Comparison of ENCODE assay signal across 18 cellular contexts in the genomic region with DNA sequence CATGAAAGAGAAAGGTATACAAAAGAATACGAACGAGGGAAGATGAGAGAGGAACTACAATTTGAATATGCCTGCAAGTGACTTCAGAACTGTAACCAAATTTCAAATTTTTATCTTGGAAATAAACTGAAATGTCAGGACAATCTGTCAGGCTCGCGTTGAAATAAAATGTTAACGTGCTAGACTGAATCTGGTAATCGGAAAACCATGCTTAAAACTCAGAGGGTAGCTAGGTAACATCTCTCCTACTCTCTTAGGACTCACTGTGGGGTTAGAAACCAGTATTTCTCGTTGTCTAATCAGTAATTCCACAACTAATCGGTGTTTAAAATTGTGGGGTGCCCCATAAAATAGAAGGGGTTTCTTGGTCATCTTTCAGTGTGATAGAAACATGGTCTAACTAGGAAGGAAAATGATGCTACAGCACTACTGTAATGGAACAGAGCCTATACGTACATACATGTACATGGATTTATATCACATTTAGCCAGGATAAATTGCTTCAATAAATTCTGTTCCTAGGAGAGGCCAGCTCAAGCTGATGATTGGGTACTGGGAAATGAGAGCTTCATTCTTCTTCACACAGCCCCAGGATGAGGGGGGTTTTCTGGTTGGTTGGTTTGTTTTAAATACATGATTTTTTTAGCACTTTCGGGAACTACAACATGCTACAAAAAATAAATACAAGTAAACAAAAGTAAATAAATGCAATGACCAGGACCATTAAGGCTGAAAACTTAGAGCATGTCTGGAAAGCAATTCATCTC. TPM values are rescaled to one million over a fixed set of nuclear protein-coding genes. Genes with fewer than 3 reads are reported as not detected.
DNase-seq lines count a peak whose midpoint lies in the region; ATAC-seq, FAIRE-seq and TF ChIP-seq lines count a peak whose summit lies in the region.
"Had no signal": no experiment of that assay in that cellular context is flagged by ENCODE, and none has a peak within 500 bp of the region (broad histone marks: within the 10 kb centered on the region; RNA-seq: fewer than 3 reads in every experiment).

No MANE protein-coding gene starts in this region.

- H3K27ac ChIP-seq in GM23338 (ENCODE audit: low read depth) (no peak overlapping the region), angular gyrus (ENCODE audit: low read depth, low read length) (peak overlapping the region; percentile 66), keratinocyte (ENCODE audit: control insufficient read depth, insufficient read depth, low read length) (no peak overlapping the region), thoracic aorta (peak overlapping the region; percentile 12 to 49)

- no peaks in the 10 kb centered on the region for H3F3A ChIP-seq in GM23338 (replicated peaks; ENCODE audit: low read depth)

- no peak for ATAC-seq in GM23338
- no peak for ATAC-seq in thoracic aorta (ENCODE audit: insufficient number of reproducible peaks, low FRiP score, low read depth)
- no peak for ATAC-seq in HG02885 (IDR thresholded peaks at IDR 0.05; ENCODE audit: poor library complexity, unreplicated experiment)
- ATAC-seq: stimulated activated naive CD8-positive, alpha-beta T cell treated with anti-CD3 and anti-CD28 coated beads, Interleukin-15, amount 100 ng/mL, for 72 hours had no signal

- H3K36me3 Mint-ChIP-seq in GM23338 (ENCODE audit: low read depth), result no peaks in the 10 kb centered on the region

- H3K4me1 ChIP-seq in GM23338 (ENCODE audit: insufficient read depth), result peaks cover 30% of the 10 kb centered on the region
- peaks cover 5% of the 10 kb centered on the region for H3K4me1 ChIP-seq in keratinocyte (ENCODE audit: control insufficient read depth, extremely low read depth, insufficient read depth, low read length)
- H3K4me1 ChIP-seq in thoracic aorta (ENCODE audit: control insufficient read depth in 1 of 2, low read depth in 2 of 2), result peaks cover 28 to 41% of the 10 kb centered on the region in 2 donors

- H4K20me1 ChIP-seq in GM23338 (replicated peaks; ENCODE audit: insufficient read depth), result no peaks in the 10 kb centered on the region
- no peaks in the 10 kb centered on the region for H4K20me1 ChIP-seq in keratinocyte (ENCODE audit: control insufficient read depth, extremely low read depth, insufficient read depth, low read length)

- FAIRE-seq in keratinocyte (lab: Jason Lieb, UNC), result peak; percentile 32
- FAIRE-seq: bronchial epithelial cell had no signal

- no peak overlapping the region for H3K4me2 ChIP-seq in GM23338
- H3K4me2 ChIP-seq in keratinocyte (ENCODE audit: control insufficient read depth, extremely low read depth, insufficient read depth, low read depth, low read length), result no peak overlapping the region
- H3K4me2 ChIP-seq: smooth muscle cell had no signal

- TF ChIP-seq CTCF in GM23338 (conservative IDR thresholded peaks at IDR 0.05; ENCODE audit: low read depth in 2 of 2), result no peak
- TF ChIP-seq CTCF in keratinocyte (optimal IDR thresholded peaks at IDR 0.05 in 1 of 3, IDR thresholded peaks at IDR 0.05 in 1 of 3, conservative IDR thresholded peaks at IDR 0.05 in 1 of 3; ENCODE audit: extremely low read depth in 1 of 3, insufficient read depth in 2 of 3, low read length in 3 of 3), result no peak
- no peak for TF ChIP-seq CTCF in thoracic aorta (IDR thresholded peaks at IDR 0.05)

- H2AFZ ChIP-seq in GM23338 (no peak overlapping the region), keratinocyte (ENCODE audit: control insufficient read depth, low read length) (no peak overlapping the region)

- H3K36me3 ChIP-seq in GM23338 (ENCODE audit: insufficient read depth) (no peaks in the 10 kb centered on the region), keratinocyte (ENCODE audit: control insufficient read depth in 2 of 2, extremely low read depth in 1 of 2, insufficient read depth in 2 of 2, low read length in 2 of 2) (no peaks in the 10 kb centered on the region), thoracic aorta (no peaks in the 10 kb centered on the region)

- DNase-seq in GM23338 (ENCODE audit: low spot score) (no peak), keratinocyte (ENCODE audit: low read depth, low spot score) (no peak), thoracic aorta (ENCODE audit: low spot score) (no peak), NCI-H226 (no peak), NCI-H510A treated with DMSO at 0.1 percent for 48 hours (lab: John Stamatoyannopoulos, UW) (no peak)
- DNase-seq: activated CD4-positive, CD25-positive, alpha-beta regulatory T cell; activated naive CD4-positive, alpha-beta T cell treated with anti-CD3 and anti-CD28 coated beads, Interleukin-2, amount 10 ng/mL, durations not matched to agents 7 days and 5 days; CD4-positive, CD25-positive, alpha-beta regulatory T cell; effector memory CD4-positive, alpha-beta T cell; foreskin melanocyte; HFFc6; mesenchymal stem cell; NCI-H1694; stimulated activated naive CD8-positive, alpha-beta T cell treated with anti-CD3 and anti-CD28 coated beads, Interleukin-15, amount 100 ng/mL, for 72 hours had no signal

- no peaks in the 10 kb centered on the region for H3K9me3 Mint-ChIP-seq in GM23338
- H3K9me3 Mint-ChIP-seq: activated naive CD4-positive, alpha-beta T cell treated with anti-CD3 and anti-CD28 coated beads, Interleukin-2, amount 10 ng/mL, durations not matched to agents 7 days and 5 days; CD4-positive, CD25-positive, alpha-beta regulatory T cell; HFFc6; stimulated activated naive CD8-positive, alpha-beta T cell treated with anti-CD3 and anti-CD28 coated beads, Interleukin-15, amount 100 ng/mL, for 72 hours had no signal

- no peaks in the 10 kb centered on the region for H3K9me2 ChIP-seq in GM23338 (ENCODE audit: insufficient read depth)

- H3K27me3 ChIP-seq in GM23338 (ENCODE audit: insufficient read depth), result no peaks in the 10 kb centered on the region
- no peaks in the 10 kb centered on the region for H3K27me3 ChIP-seq in keratinocyte (ENCODE audit: control insufficient read depth, extremely low read depth, insufficient read depth, low read length)
- no peaks in the 10 kb centered on the region for H3K27me3 ChIP-seq in thoracic aorta (replicated peaks; ENCODE audit: insufficient read depth)

- no peaks in the 10 kb centered on the region for H3K9me1 ChIP-seq in keratinocyte (ENCODE audit: control insufficient read depth, extremely low read depth, insufficient read depth, low read length)

- H3K27me3 Mint-ChIP-seq in GM23338 (ENCODE audit: insufficient read depth, low read depth, poor library complexity), result peaks cover 7% of the 10 kb centered on the region
- H3K27me3 Mint-ChIP-seq: activated naive CD4-positive, alpha-beta T cell treated with anti-CD3 and anti-CD28 coated beads, Interleukin-2, amount 10 ng/mL, durations not matched to agents 7 days and 5 days; CD4-positive, CD25-positive, alpha-beta regulatory T cell; stimulated activated naive CD8-positive, alpha-beta T cell treated with anti-CD3 and anti-CD28 coated beads, Interleukin-15, amount 100 ng/mL, for 72 hours had no signal

- H3K9ac ChIP-seq in keratinocyte (ENCODE audit: control insufficient read depth, extremely low read depth, insufficient read depth, low read length), result no peak overlapping the region

- H3K4me1 Mint-ChIP-seq in GM23338, result peaks cover 31% of the 10 kb centered on the region

- H3K27ac Mint-ChIP-seq in GM23338, result peak overlapping the region; percentile 79
- H3K27ac Mint-ChIP-seq: activated naive CD4-positive, alpha-beta T cell treated with anti-CD3 and anti-CD28 coated beads, Interleukin-2, amount 10 ng/mL, durations not matched to agents 7 days and 5 days; stimulated activated naive CD8-positive, alpha-beta T cell treated with anti-CD3 and anti-CD28 coated beads, Interleukin-15, amount 100 ng/mL, for 72 hours had no signal

- H3K4me3 ChIP-seq in GM23338 (no peak overlapping the region), keratinocyte (ENCODE audit: control insufficient read depth in 2 of 3, extremely low read depth in 1 of 3, insufficient read depth in 2 of 3, low read depth in 1 of 3, low read length in 3 of 3) (no peak overlapping the region), thoracic aorta (peak overlapping the region; percentile 66)
- H3K4me3 ChIP-seq: smooth muscle cell had no signal

- H3K9me3 ChIP-seq in keratinocyte (ENCODE audit: control insufficient read depth, low read depth, low read length) (no peaks in the 10 kb centered on the region), thoracic aorta (no peaks in the 10 kb centered on the region)

- dilution Hi-C loops in keratinocyte (cut with MboI; ENCODE audit: extremely low pct_ligation_motif_present, low sequenced_read_pairs), result no loop called here

- no peak overlapping the region for H3K4me3 Mint-ChIP-seq in GM23338
- H3K4me3 Mint-ChIP-seq: activated naive CD4-positive, alpha-beta T cell treated with anti-CD3 and anti-CD28 coated beads, Interleukin-2, amount 10 ng/mL, durations not matched to agents 7 days and 5 days; CD4-positive, CD25-positive, alpha-beta regulatory T cell; HFFc6; stimulated activated naive CD8-positive, alpha-beta T cell treated with anti-CD3 and anti-CD28 coated beads, Interleukin-15, amount 100 ng/mL, for 72 hours had no signal

- H3K79me2 ChIP-seq in GM23338 (replicated peaks; ENCODE audit: insufficient read depth) (no peaks in the 10 kb centered on the region), keratinocyte (ENCODE audit: control insufficient read depth, insufficient read depth, low read length) (peaks cover 11% of the 10 kb centered on the region)

TF ChIP-seq in GM23338, 12 proteins besides CTCF, POLR2A, EP300 and RAD21 (continues in another document):
- TF ChIP-seq EZH2 (IDR thresholded peaks at IDR 0.05; ENCODE audit: low read depth, unreplicated experiment) (no peak), ZNF114 (CRISPR knock-in tag; IDR thresholded peaks at IDR 0.05) (no peak)
- TF ChIP-seq, protein P1, sequence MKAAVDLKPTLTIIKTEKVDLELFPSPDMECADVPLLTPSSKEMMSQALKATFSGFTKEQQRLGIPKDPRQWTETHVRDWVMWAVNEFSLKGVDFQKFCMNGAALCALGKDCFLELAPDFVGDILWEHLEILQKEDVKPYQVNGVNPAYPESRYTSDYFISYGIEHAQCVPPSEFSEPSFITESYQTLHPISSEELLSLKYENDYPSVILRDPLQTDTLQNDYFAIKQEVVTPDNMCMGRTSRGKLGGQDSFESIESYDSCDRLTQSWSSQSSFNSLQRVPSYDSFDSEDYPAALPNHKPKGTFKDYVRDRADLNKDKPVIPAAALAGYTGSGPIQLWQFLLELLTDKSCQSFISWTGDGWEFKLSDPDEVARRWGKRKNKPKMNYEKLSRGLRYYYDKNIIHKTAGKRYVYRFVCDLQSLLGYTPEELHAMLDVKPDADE (IDR thresholded peaks at IDR 0.05), result no peak

RNA-seq across cellular contexts. Expression of gene ATF7, which starts 23.8 kb away (rescaled TPM):
- total RNA-seq in GM23338 (2014; rRNA removed; shearing (Covaris generic)), result 13.2 and 13.9 TPM in 2 replicates
- polyA plus RNA-seq in GM23338 (2016; fragmentation: Nextera tagmentation; extraction: Ambion mirVana), result 16.3 and 16.6 TPM in 2 replicates
- polyA plus RNA-seq in keratinocyte, result 12.9 to 18.0 TPM (median 16.3 TPM) in 3 replicates
- polyA plus RNA-seq in keratinocyte (2011; ENCODE audit: low read depth), result 12.9 TPM
- polyA plus RNA-seq in keratinocyte (2011; cell fraction: cytosol; rRNA removed), result 12.4 and 19.6 TPM in 2 replicates
- polyA plus RNA-seq in keratinocyte (2011; cell fraction: nucleus; rRNA removed), result 32.8 and 33.5 TPM in 2 replicates
- polyA plus RNA-seq in keratinocyte (2012; ENCODE audit: low replicate concordance), result 10.3 and 14.5 TPM in 2 replicates
- polyA minus RNA-seq in keratinocyte, result 19.0 to 43.0 TPM (median 28.8 TPM) in 3 replicates
- polyA minus RNA-seq in keratinocyte (2011; cell fraction: cytosol; rRNA and poly(A)+ RNA removed), result 23.6 TPM
- 14.2 and 31.1 TPM in 2 replicates for polyA minus RNA-seq in keratinocyte (2011; cell fraction: nucleus; rRNA and poly(A)+ RNA removed)
- total RNA-seq in thoracic aorta, result 10 to 100 TPM; 24.4 to 82.1 TPM

Comparison
In these comparisons a context has a peak if more than half of its experiments do, and no peak if none do; other contexts are left out.
1. H3K27ac ChIP-seq: peak in angular gyrus (single experiment) and thoracic aorta (2 of 2); none in GM23338 (single experiment) and keratinocyte (single experiment).